In genomic region chr15:71116366-71116765, GRCh38 we compare ENCODE assay signal across 8 cellular contexts. TPM values are rescaled to one million over a fixed set of nuclear protein-coding genes. Genes with fewer than 3 reads are reported as not detected.
A peak's percentile ranks its signal among the peaks of the same experiment; 100 is the strongest.
DNase-seq lines count a peak whose midpoint lies in the region; ATAC-seq and TF ChIP-seq lines count a peak whose summit lies in the region.

No MANE protein-coding gene starts in this region.

- 94% methylated on average over 13 of the region's 13 CpGs for WGBS in mammary epithelial cell (ENCODE audit: low coverage, missing lambda C conversion rate)
- WGBS in lower leg skin, 2 donors = 37 to 43% methylated on average over 13 of the region's 13 CpGs
- WGBS in thyroid gland, 2 donors = 33% methylated on average over 13 of the region's 13 CpGs

- H3K4me1 ChIP-seq in mammary epithelial cell (ENCODE audit: insufficient read depth, low read length) = peaks cover 31% of the 10 kb centered on the region
- H3K4me1 ChIP-seq in thyroid gland = peaks cover 19 to 50% of the 10 kb centered on the region in 2 donors

- peak overlapping the region; percentile 71 to 75 (median 75) for H3K4me3 ChIP-seq in mammary epithelial cell (replicated peaks in 1 of 3; ENCODE audit: insufficient read depth in 1 of 3, low read depth in 2 of 3, low read length in 3 of 3)
- peak overlapping the region; percentile 21 for H3K4me3 ChIP-seq in lower leg skin (ENCODE audit: low read depth, poor library complexity, severe bottlenecking)
- peak overlapping the region in 2 of 3 donors; percentile 39 to 47 for H3K4me3 ChIP-seq in thyroid gland (replicated peaks in 1 of 3)

- POLR2A ChIA-PET in activated CD4-positive, alpha-beta T cell treated with anti-CD3 and anti-CD28 coated beads, Interleukin-2, amount 10 ng/mL, durations not matched to agents 7 days and 5 days (lab: Charles Lee) = no interaction called here

- BruUV-seq in mammary epithelial cell (replicated peaks; lab: Mats Ljungman, UMichigan) = no TSS peak

- H3K27ac ChIP-seq in mammary epithelial cell (ENCODE audit: insufficient read depth, low read depth, low read length) (peak overlapping the region; percentile 90), thyroid gland (peak overlapping the region; percentile 70 to 89 (median 82))

- no peaks in the 10 kb centered on the region for H3K9me3 Mint-ChIP-seq in activated CD4-positive, alpha-beta T cell treated with anti-CD3 and anti-CD28 coated beads, Interleukin-2, amount 10 ng/mL, durations not matched to agents 7 days and 5 days

- peak overlapping the region; percentile 91 for H3K4me2 ChIP-seq in mammary epithelial cell (ENCODE audit: insufficient read depth, low read depth, low read length)

- dilution Hi-C loops in mammary epithelial cell (cut with HindIII; ENCODE audit: low sequenced_read_pairs) = loop anchor here (5.0 kb wide), 1 partner anchor 96 kb away; no protein-coding TSS in a partner anchor

- H4K20me1 ChIP-seq in mammary epithelial cell (ENCODE audit: insufficient read depth, low read length) = no peaks in the 10 kb centered on the region

- no peaks in the 10 kb centered on the region for H3K36me3 Mint-ChIP-seq in activated CD4-positive, alpha-beta T cell treated with anti-CD3 and anti-CD28 coated beads, Interleukin-2, amount 10 ng/mL, durations not matched to agents 7 days and 5 days (ENCODE audit: low read depth)

- H3K79me2 ChIP-seq in mammary epithelial cell (ENCODE audit: insufficient read depth, low read length) = peaks cover 57% of the 10 kb centered on the region

- no peaks in the 10 kb centered on the region for H3K36me3 ChIP-seq in mammary epithelial cell (ENCODE audit: insufficient read depth, low read length)
- no peaks in the 10 kb centered on the region for H3K36me3 ChIP-seq in thyroid gland

- intact Hi-C loops in mammary epithelial cell (cut with micrococcal nuclease) (loop anchor here (1.0 to 5.0 kb wide), 5 partner anchors 74 to 686 kb away; no protein-coding TSS in a partner anchor), lower leg skin (cut with DNase I; ENCODE audit: low total_unique reads) (loop anchor here (5.0 kb wide), 1 partner anchor 326 kb away; no protein-coding TSS in a partner anchor), thyroid gland (cut with DNase I) (loop anchor here (5.0 kb wide), 1 partner anchor 326 kb away; no protein-coding TSS in a partner anchor)

- peak overlapping the region; percentile 41 for H3K4me3 Mint-ChIP-seq in activated CD4-positive, alpha-beta T cell treated with anti-CD3 and anti-CD28 coated beads, Interleukin-2, amount 10 ng/mL, durations not matched to agents 7 days and 5 days

- CTCF ChIA-PET in activated CD4-positive, alpha-beta T cell treated with anti-CD3 and anti-CD28 coated beads, Interleukin-2, amount 10 ng/mL, durations not matched to agents 7 days and 5 days (lab: Charles Lee) = no interaction called here
- CTCF ChIA-PET in mammary epithelial cell (lab: Charles Lee; ENCODE audit: low non-redundant PET) = no interaction called here

- no peak overlapping the region for H2AFZ ChIP-seq in mammary epithelial cell (ENCODE audit: low read depth, low read length)

- H3K27me3 ChIP-seq in mammary epithelial cell (ENCODE audit: insufficient read depth, low read length) = no peaks in the 10 kb centered on the region
- no peaks in the 10 kb centered on the region for H3K27me3 ChIP-seq in thyroid gland

- H3K27me3 Mint-ChIP-seq in activated CD4-positive, alpha-beta T cell treated with anti-CD3 and anti-CD28 coated beads, Interleukin-2, amount 10 ng/mL, durations not matched to agents 7 days and 5 days = peaks cover 37% of the 10 kb centered on the region

- peak overlapping the region; percentile 78 for H3K9ac ChIP-seq in mammary epithelial cell (ENCODE audit: insufficient read depth, low read length)

- no peak for TF ChIP-seq CTCF in mammary epithelial cell (conservative IDR thresholded peaks at IDR 0.05 in 1 of 2, IDR thresholded peaks at IDR 0.05 in 1 of 2; ENCODE audit: extremely low read depth in 1 of 2, insufficient read depth in 1 of 2, low read depth in 1 of 2, low read length in 2 of 2)
- TF ChIP-seq CTCF in lower leg skin (IDR thresholded peaks at IDR 0.05) = no peak
- TF ChIP-seq CTCF in thyroid gland (IDR thresholded peaks at IDR 0.05) = no peak

- no peak for DNase-seq in activated CD4-positive, alpha-beta T cell treated with anti-CD3 and anti-CD28 coated beads, Interleukin-2, amount 10 ng/mL, durations not matched to agents 7 days and 5 days
- no peak for DNase-seq in activated CD4-positive, alpha-beta T cell treated with anti-CD3 and anti-CD28 coated beads, Interleukin-2, amount 50 U/mL, for 48 hours
- DNase-seq in mammary epithelial cell (no peak), lower leg skin (ENCODE audit: low spot score in 2 of 2) (no peak), thyroid gland (no peak), GM03348 (ENCODE audit: low spot score) (no peak), D341Med (ENCODE audit: low spot score) (no peak)

- no peak for ATAC-seq in GM21367 (IDR thresholded peaks at IDR 0.05; ENCODE audit: unreplicated experiment)

- H3K9me3 ChIP-seq in mammary epithelial cell (replicated peaks; ENCODE audit: insufficient read depth, low read length) (no peaks in the 10 kb centered on the region), thyroid gland (no peaks in the 10 kb centered on the region)

- TF ChIP-seq POLR2A in lower leg skin (IDR thresholded peaks at IDR 0.05) (no peak), thyroid gland (IDR thresholded peaks at IDR 0.05) (no peak)

- peaks cover 7% of the 10 kb centered on the region for H3K4me1 Mint-ChIP-seq in activated CD4-positive, alpha-beta T cell treated with anti-CD3 and anti-CD28 coated beads, Interleukin-2, amount 10 ng/mL, durations not matched to agents 7 days and 5 days

- in situ Hi-C loops in mammary epithelial cell (cut with MboI; ENCODE audit: low sequenced_read_pairs in 2 of 2) = loop anchor here in 1 of 2 donors (5.0 kb wide), 1 partner anchor 326 kb away; no protein-coding TSS in a partner anchor

- H3K27ac Mint-ChIP-seq in activated CD4-positive, alpha-beta T cell treated with anti-CD3 and anti-CD28 coated beads, Interleukin-2, amount 10 ng/mL, durations not matched to agents 7 days and 5 days = no peak overlapping the region

RNA-seq across cellular contexts. Expression of gene THSD4, which starts 1.1 kb away (rescaled TPM):
- not detected for total RNA-seq in activated CD4-positive, alpha-beta T cell treated with anti-CD3 and anti-CD28 coated beads, Interleukin-2, amount 10 ng/mL, durations not matched to agents 7 days and 5 days
- 100 to 1,000 TPM in 1 of 2 donors, 10 to 100 TPM in 1; 87.7 to 111 TPM for total RNA-seq in mammary epithelial cell
- 33.7 TPM for polyA plus RNA-seq in mammary epithelial cell
- 53.9 TPM for polyA minus RNA-seq in mammary epithelial cell
- 10 to 100 TPM in 3 of 4 donors, 1 to 10 TPM in 1; 9.3 to 39.2 (median 32.8) TPM for total RNA-seq in lower leg skin
- total RNA-seq in thyroid gland = 10 to 100 TPM; 23.0 to 68.5 (median 48.6) TPM

Comparison
In these comparisons a context has a peak if more than half of its experiments do, and no peak if none do; other contexts are left out.
1. H3K4me3 ChIP-seq: peak in every context shown above with its lines; median percentile 75 in mammary epithelial cell; 43 in thyroid gland; 21 in lower leg skin.
2. RNA of gene THSD4, which starts 1.1 kb away (total RNA-seq): 87.7 to 111 TPM in mammary epithelial cell, 23.0 to 68.5 TPM in thyroid gland and 9.3 to 39.2 TPM in lower leg skin; not detected in activated CD4-positive, alpha-beta T cell treated with anti-CD3 and anti-CD28 coated beads, Interleukin-2, amount 10 ng/mL, durations not matched to agents 7 days and 5 days; every median in the first group is over 10 times any median in the second.